In the genomic region with DNA sequence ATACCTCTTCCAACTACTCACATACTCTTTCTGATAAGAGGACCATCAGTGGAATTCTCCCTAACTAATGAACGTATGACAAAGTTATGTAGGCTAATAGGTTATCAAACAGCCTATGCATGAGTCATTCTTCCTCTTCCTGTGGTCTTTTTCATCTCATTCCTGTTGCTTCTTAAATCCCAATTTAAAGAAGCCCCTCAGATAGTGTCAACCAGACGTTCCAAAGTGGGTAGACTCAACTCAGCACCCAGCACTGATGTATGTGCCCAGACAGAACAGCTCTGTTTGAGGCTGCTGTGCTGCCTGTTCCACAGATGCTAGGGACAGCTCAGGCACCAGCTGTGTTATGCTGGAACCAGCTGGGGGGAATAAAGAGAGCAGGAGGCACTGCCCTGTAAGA, we compare ENCODE assay signal across 12 cellular contexts. TPM values are rescaled to one million over a fixed set of nuclear protein-coding genes. Genes with fewer than 3 reads are reported as not detected.
DNase-seq lines count a peak whose midpoint lies in the region; ATAC-seq and TF ChIP-seq lines count a peak whose summit lies in the region.
"Had no signal": no experiment of that assay in that cellular context is flagged by ENCODE, and none has a peak within 500 bp of the region (broad histone marks: within the 10 kb centered on the region; RNA-seq: fewer than 3 reads in every experiment).

No MANE protein-coding gene starts in this region.

- H3K27ac ChIP-seq in effector memory CD4-positive, alpha-beta T cell (ENCODE audit: insufficient read depth, low read length, poor library complexity, severe bottlenecking) = no peak overlapping the region

- ATAC-seq in GM19397 (IDR thresholded peaks at IDR 0.05; ENCODE audit: unreplicated experiment) (peak; percentile 41), HG03159 (IDR thresholded peaks at IDR 0.05; ENCODE audit: unreplicated experiment) (peak; percentile 32), GM19035 (IDR thresholded peaks at IDR 0.05; ENCODE audit: unreplicated experiment) (no peak)
- ATAC-seq: left cardiac atrium had no signal

- TF ChIP-seq CTCF in Caco-2 (IDR thresholded peaks at IDR 0.05; ENCODE audit: insufficient read depth in 1 of 2, low read depth in 1 of 2, low read length in 1 of 2, severe bottlenecking in 1 of 2, unreplicated experiment in 1 of 2) (no peak), endothelial cell (IDR thresholded peaks at IDR 0.05; ENCODE audit: unreplicated experiment) (no peak)

- H3K36me3 Mint-ChIP-seq in Caco-2 (ENCODE audit: insufficient read depth, unreplicated experiment) (no peaks in the 10 kb centered on the region), endothelial cell (ENCODE audit: low read depth, unreplicated experiment) (no peaks in the 10 kb centered on the region)

- no peaks in the 10 kb centered on the region for H3K9me3 ChIP-seq in Caco-2
- no peaks in the 10 kb centered on the region for H3K9me3 ChIP-seq in effector memory CD4-positive, alpha-beta T cell (ENCODE audit: control insufficient read depth, low read length)

- no peaks in the 10 kb centered on the region for H3K36me3 ChIP-seq in Caco-2 (ENCODE audit: control insufficient read depth, insufficient read depth, low read length)
- H3K36me3 ChIP-seq in effector memory CD4-positive, alpha-beta T cell (ENCODE audit: control insufficient read depth, insufficient read depth, low read length) = no peaks in the 10 kb centered on the region

- no peak overlapping the region for H3K4me3 Mint-ChIP-seq in Caco-2 (ENCODE audit: unreplicated experiment)
- no peak overlapping the region for H3K4me3 Mint-ChIP-seq in endothelial cell (ENCODE audit: unreplicated experiment)

- intact Hi-C loops in Caco-2 (cut with micrococcal nuclease; ENCODE audit: unreplicated experiment) = no loop called here

- CTCF ChIA-PET in Caco-2 (lab: Charles Lee) = no interaction called here

- peaks cover 19% of the 10 kb centered on the region for H3K4me1 ChIP-seq in Caco-2
- peaks cover 27% of the 10 kb centered on the region for H3K4me1 ChIP-seq in effector memory CD4-positive, alpha-beta T cell (ENCODE audit: control insufficient read depth, insufficient read depth, low read length, poor library complexity, severe bottlenecking)

- DNase-seq in Caco-2 (no peak), endothelial cell (ENCODE audit: low spot score) (no peak), LoVo (ENCODE audit: low spot score) (no peak)
- DNase-seq in effector memory CD4-positive, alpha-beta T cell = no peak
- DNase-seq in activated CD4-positive, alpha-beta T cell treated with anti-CD3 and anti-CD28 coated beads, Interleukin-2, amount 50 U/mL, for 1 hour = no peak
- DNase-seq: activated naive CD4-positive, alpha-beta T cell treated with Interleukin-2 at 50 U/mL for 16 hours; DMS153; left cardiac atrium; NCI-H526 treated with DMSO at 0.1 percent for 48 hours had no signal

- H3K4me3 ChIP-seq in Caco-2 (ENCODE audit: low read depth, low read length) = no peak overlapping the region
- no peak overlapping the region for H3K4me3 ChIP-seq in effector memory CD4-positive, alpha-beta T cell (ENCODE audit: insufficient read depth, low read depth, low read length, poor library complexity, severe bottlenecking)

- peaks cover 11% of the 10 kb centered on the region for H3K4me1 Mint-ChIP-seq in Caco-2 (ENCODE audit: low read depth, unreplicated experiment)
- H3K4me1 Mint-ChIP-seq in endothelial cell (ENCODE audit: unreplicated experiment) = peaks cover 60% of the 10 kb centered on the region

- POLR2A ChIA-PET in Caco-2 (lab: Charles Lee) = no interaction called here

- no peaks in the 10 kb centered on the region for H3K27me3 ChIP-seq in Caco-2 (replicated peaks; ENCODE audit: control insufficient read depth, insufficient read depth, low read length)
- no peaks in the 10 kb centered on the region for H3K27me3 ChIP-seq in effector memory CD4-positive, alpha-beta T cell (replicated peaks; ENCODE audit: control insufficient read depth, insufficient read depth, low read length, poor library complexity, severe bottlenecking)

- H3K27ac Mint-ChIP-seq in Caco-2 (ENCODE audit: unreplicated experiment) (peak overlapping the region; percentile 28), endothelial cell (ENCODE audit: unreplicated experiment) (peak overlapping the region; percentile 9)

- H3K9me3 Mint-ChIP-seq in Caco-2 (ENCODE audit: unreplicated experiment) (peaks cover 14% of the 10 kb centered on the region), endothelial cell (ENCODE audit: unreplicated experiment) (no peaks in the 10 kb centered on the region)

- no peaks in the 10 kb centered on the region for H3K27me3 Mint-ChIP-seq in Caco-2 (ENCODE audit: insufficient read depth, unreplicated experiment)
- peaks cover 2% of the 10 kb centered on the region for H3K27me3 Mint-ChIP-seq in endothelial cell (ENCODE audit: unreplicated experiment)

- no TSS peak for BruUV-seq in Caco-2 (replicated peaks; lab: Mats Ljungman, UMichigan)

RNA-seq across cellular contexts. Expression of a gene that starts 52.6 kb away (rescaled TPM):
- total RNA-seq in Caco-2 (2022) (1.00 and 1.4 TPM in 2 replicates), endothelial cell (ENCODE audit: unreplicated experiment) (255 TPM)

Comparison
In these comparisons a context has a peak if more than half of its experiments do, and no peak if none do; other contexts are left out.
1. RNA of a gene that starts 52.6 kb away (total RNA-seq): 255 TPM in endothelial cell (single experiment); 1.00 to 1.4 TPM in Caco-2; every median in the first group is over 100 times any median in the second.